Comparison of ENCODE assay signal across 14 cellular contexts in genomic region chr22:37768273-37768672, GRCh38. TPM values are rescaled to one million over a fixed set of nuclear protein-coding genes. Genes with fewer than 3 reads are reported as not detected.
DNase-seq lines count a peak whose midpoint lies in the region; ATAC-seq and TF ChIP-seq lines count a peak whose summit lies in the region.
"Had no signal": no experiment of that assay in that cellular context is flagged by ENCODE, and none has a peak within 500 bp of the region (broad histone marks: within the 10 kb centered on the region; RNA-seq: fewer than 3 reads in every experiment).

No MANE protein-coding gene starts in this region.

- H3K23ac ChIP-seq in IMR-90 (ENCODE audit: low read depth, low read length), result no peak overlapping the region

- POLR2A ChIA-PET in IMR-90 (lab: Charles Lee; ENCODE audit: unreplicated experiment), result no interaction called here

- peaks cover 12% of the 10 kb centered on the region for H3K36me3 ChIP-seq in GM06990 (ENCODE audit: control insufficient read depth, insufficient read depth, low read length)
- H3K36me3 ChIP-seq in IMR-90 (ENCODE audit: control insufficient read depth, insufficient read depth, low read length), result peaks cover 69% of the 10 kb centered on the region
- H3K36me3 ChIP-seq in upper lobe of left lung, result peaks cover 25 to 100% (median 70%) of the 10 kb centered on the region in 4 donors

- H2AK5ac ChIP-seq in IMR-90 (ENCODE audit: low read depth, low read length), result no peak overlapping the region

- no peak overlapping the region for H2BK5ac ChIP-seq in IMR-90 (ENCODE audit: low read depth, low read length, poor library complexity, severe bottlenecking)

- 0 out of 2 replicates have a peak, but pooled peaks have one; percentile 38 for ATAC-seq in IMR-90 (ENCODE audit: low read depth)
- ATAC-seq in upper lobe of left lung (ENCODE audit: low FRiP score in 2 of 2), result no peak
- ATAC-seq: gastrocnemius medialis had no signal

- dilution Hi-C loops in IMR-90 (cut with HindIII; ENCODE audit: low sequenced_read_pairs, unreplicated experiment), result no loop called here

- BruUV-seq in IMR-90 (replicated peaks; lab: Mats Ljungman, UMichigan), result no TSS peak

- H4K8ac ChIP-seq in IMR-90 (ENCODE audit: low read depth in 2 of 2, low read length in 2 of 2), result no peak overlapping the region

- no peak overlapping the region for H3K14ac ChIP-seq in IMR-90 (replicated peaks; ENCODE audit: low read depth, low read length)

- in situ Hi-C loops in IMR-90 (cut with MboI; ENCODE audit: low sequenced_read_pairs), result no loop called here

- H3K4me3 Mint-ChIP-seq in chondrocyte (ENCODE audit: unreplicated experiment) (no peak overlapping the region), neural crest cell (no peak overlapping the region)

- TF ChIP-seq EP300 in upper lobe of left lung (IDR thresholded peaks at IDR 0.05), result no peak

- intact Hi-C loops in IMR-90 (cut with micrococcal nuclease), result no loop called here

- H2BK20ac ChIP-seq in IMR-90 (ENCODE audit: low read depth, low read length), result no peak overlapping the region

- TF ChIP-seq CTCF in GM06990 (IDR thresholded peaks at IDR 0.05; ENCODE audit: insufficient read depth, low read length, poor library complexity, severe bottlenecking), result peak; percentile 38
- TF ChIP-seq CTCF in IMR-90 (conservative IDR thresholded peaks at IDR 0.05; ENCODE audit: low read depth, low read length), result peak; percentile 20; the same call in 1 of the 2 replicates
- peak; percentile 45 for TF ChIP-seq CTCF in chondrocyte (IDR thresholded peaks at IDR 0.05)
- peak; percentile 46 for TF ChIP-seq CTCF in neural crest cell (conservative IDR thresholded peaks at IDR 0.05)
- TF ChIP-seq CTCF in upper lobe of left lung (IDR thresholded peaks at IDR 0.05), result peak in 2 of 6 experiments; percentile 9 to 30

- no peaks in the 10 kb centered on the region for H3K4me1 ChIP-seq in IMR-90 (ENCODE audit: control insufficient read depth, insufficient read depth, low read length)
- no peaks in the 10 kb centered on the region for H3K4me1 ChIP-seq in upper lobe of left lung

- H2BK15ac ChIP-seq in IMR-90 (ENCODE audit: low read depth, low read length), result no peak overlapping the region

- no peak overlapping the region for H3K4me2 ChIP-seq in IMR-90 (ENCODE audit: low read depth, low read length)

- peaks cover 15 to 53% of the 10 kb centered on the region in 2 experiments; a peak in 3 of 4 replicates for H3K79me1 ChIP-seq in IMR-90 (ENCODE audit: low read depth in 1 of 2, low read length in 2 of 2)

- H2AFZ ChIP-seq in IMR-90 (replicated peaks; ENCODE audit: low read length, poor library complexity), result peak overlapping the region; percentile 26

- no peak overlapping the region for H3K18ac ChIP-seq in IMR-90 (ENCODE audit: low read depth, low read length)

- no peak overlapping the region for H4K5ac ChIP-seq in IMR-90 (ENCODE audit: low read depth, low read length)

- H3K56ac ChIP-seq in IMR-90 (ENCODE audit: extremely low read depth, insufficient read depth, low read length), result no peak overlapping the region

- no peak overlapping the region for H4K91ac ChIP-seq in IMR-90 (ENCODE audit: insufficient read depth, low read depth, low read length)

- no peaks in the 10 kb centered on the region for H3K27me3 ChIP-seq in GM06990 (replicated peaks; ENCODE audit: control insufficient read depth, insufficient read depth, low read length)
- no peaks in the 10 kb centered on the region for H3K27me3 ChIP-seq in IMR-90 (ENCODE audit: control insufficient read depth, insufficient read depth, low read length)
- H3K27me3 ChIP-seq in upper lobe of left lung, result no peaks in the 10 kb centered on the region
- H3K27me3 ChIP-seq: gastrocnemius medialis had no signal

- 0 out of 2 replicates have a peak, but pooled peaks have one; percentile 2 for TF ChIP-seq RAD21 in IMR-90 (IDR thresholded peaks at IDR 0.05; ENCODE audit: low read length)

- H2BK120ac ChIP-seq in IMR-90 (ENCODE audit: low read depth, low read length), result no peak overlapping the region

- H3K36me3 Mint-ChIP-seq in chondrocyte (ENCODE audit: low read depth), result peaks cover 21% of the 10 kb centered on the region
- peaks cover 6% of the 10 kb centered on the region for H3K36me3 Mint-ChIP-seq in neural crest cell (ENCODE audit: low read depth)

- no peaks in the 10 kb centered on the region for H3K9me3 ChIP-seq in IMR-90 (ENCODE audit: control insufficient read depth, insufficient read depth, low read length)
- no peaks in the 10 kb centered on the region for H3K9me3 ChIP-seq in upper lobe of left lung
- H3K9me3 ChIP-seq: gastrocnemius medialis had no signal

- H3K9ac ChIP-seq in IMR-90 (ENCODE audit: low read depth, low read length), result no peak overlapping the region

- H3K4me1 Mint-ChIP-seq in chondrocyte (ENCODE audit: low read depth) (no peaks in the 10 kb centered on the region), neural crest cell (no peaks in the 10 kb centered on the region)

- WGBS in IMR-90 (ENCODE audit: extremely low coverage in 2 of 2, insufficient read length in 1 of 2), 2 experiments, result 100% methylated on average over 1 of the region's 3 CpGs; no CpG with 5 or more reads in 1 of the 2 experiments
- 88 to 97% methylated on average over 3 of the region's 3 CpGs for WGBS in upper lobe of left lung, 2 donors

- TF ChIP-seq POLR2A in IMR-90 (IDR thresholded peaks at IDR 0.05; ENCODE audit: low read depth, low read length), result no peak
- TF ChIP-seq POLR2A in upper lobe of left lung (IDR thresholded peaks at IDR 0.05), result no peak

- H3K4ac ChIP-seq in IMR-90 (ENCODE audit: low read depth, low read length), result no peak overlapping the region

- peaks cover 7% of the 10 kb centered on the region for H3K9me1 ChIP-seq in IMR-90 (ENCODE audit: insufficient read depth, low read length)

- no peak overlapping the region for H3K27ac Mint-ChIP-seq in chondrocyte (ENCODE audit: unreplicated experiment)
- H3K27ac Mint-ChIP-seq in neural crest cell (ENCODE audit: unreplicated experiment), result no peak overlapping the region

- H2AK9ac ChIP-seq in IMR-90 (replicated peaks; ENCODE audit: low read depth, low read length, poor library complexity), result peak overlapping the region; percentile 55

- CTCF ChIA-PET in IMR-90 (lab: Yijun Ruan, JAX), result interaction anchor here (0.6 to 1.2 kb wide), 2 partner anchors 12 to 105 kb away, joined by 3 read pairs; no protein-coding TSS in a partner anchor

- H3K4me3 ChIP-seq in GM06990 (replicated peaks; ENCODE audit: low read depth, low read length), result no peak overlapping the region
- H3K4me3 ChIP-seq in IMR-90 (ENCODE audit: insufficient read depth, low read depth, low read length), result no peak overlapping the region
- no peak overlapping the region for H3K4me3 ChIP-seq in upper lobe of left lung
- H3K4me3 ChIP-seq: gastrocnemius medialis had no signal

- H3K27me3 Mint-ChIP-seq in chondrocyte (ENCODE audit: low read depth) (no peaks in the 10 kb centered on the region), neural crest cell (ENCODE audit: low read depth) (no peaks in the 10 kb centered on the region)

- H3K9me3 Mint-ChIP-seq in chondrocyte (ENCODE audit: low read depth) (no peaks in the 10 kb centered on the region), neural crest cell (no peaks in the 10 kb centered on the region)

- H3K27ac ChIP-seq in IMR-90 (ENCODE audit: insufficient read depth, low read length) (no peak overlapping the region), upper lobe of left lung (no peak overlapping the region)
- H3K27ac ChIP-seq: gastrocnemius medialis, HL-60 had no signal

- DNase-seq in GM06990 (ENCODE audit: extremely low read depth, insufficient read length) (no peak), IMR-90 (no peak), chondrocyte (ENCODE audit: low spot score) (no peak), neural crest cell (ENCODE audit: low read depth, low spot score) (no peak), COLO829 (ENCODE audit: low spot score) (no peak), upper lobe of left lung (no peak), SKM-1 treated with dmso at 0.1 percent for 144 hours (lab: John Stamatoyannopoulos, UW; ENCODE audit: unreplicated experiment) (no peak)
- no peak for DNase-seq in stimulated activated CD4-positive, alpha-beta T cell treated with anti-CD3 and anti-CD28 coated beads, Interleukin-15, amount 100 ng/mL, for 24 hours
- DNase-seq: activated gamma-delta T cell treated with Interleukin-2 at 50 U/mL for 16 hours, gastrocnemius medialis, NCI-H1105, NCI-H526 treated with DMSO at 0.1 percent for 48 hours had no signal

- H4K20me1 ChIP-seq in IMR-90 (ENCODE audit: insufficient read depth, low read length), result no peaks in the 10 kb centered on the region

TF ChIP-seq in IMR-90, 13 proteins besides CTCF, POLR2A, EP300 and RAD21 (continues in another document):
- TF ChIP-seq MAFK (IDR thresholded peaks at IDR 0.05; ENCODE audit: low read depth, low read length), result no peak
- TF ChIP-seq NFE2L2 (IDR thresholded peaks at IDR 0.05; ENCODE audit: low read depth, low read length), result no peak
- TF ChIP-seq ELK1 (IDR thresholded peaks at IDR 0.05; ENCODE audit: borderline replicate concordance, low read depth, low read length), result no peak
- TF ChIP-seq CHD1 (IDR thresholded peaks at IDR 0.05; ENCODE audit: low read depth, low read length), result no peak
- TF ChIP-seq CEBPB (IDR thresholded peaks at IDR 0.05; ENCODE audit: low read depth, low read length), result no peak
- no peak for TF ChIP-seq RCOR1 (IDR thresholded peaks at IDR 0.05; ENCODE audit: insufficient replicate concordance, low read length)
- no peak for TF ChIP-seq SMC3 (IDR thresholded peaks at IDR 0.05; ENCODE audit: low read depth, low read length)

RNA-seq across cellular contexts. Expression of gene GCAT, which starts 39.5 kb away (rescaled TPM):
- 25.6 and 32.3 TPM in 2 replicates for total RNA-seq in IMR-90 (2012; rRNA removed)
- polyA plus RNA-seq in IMR-90 (2012; rRNA removed), result 20.6 and 26.2 TPM in 2 replicates
- polyA plus RNA-seq in IMR-90 (2012; cell fraction: cytosol; rRNA removed), result 18.9 and 29.8 TPM in 2 replicates
- polyA plus RNA-seq in IMR-90 (2012; cell fraction: nucleus; rRNA removed; ENCODE audit: low replicate concordance), result 15.8 and 38.2 TPM in 2 replicates
- total RNA-seq in chondrocyte, result 23.1 to 24.8 TPM (median 23.6 TPM) in 3 replicates
- 53.1 and 55.8 TPM in 2 replicates for total RNA-seq in neural crest cell
- total RNA-seq in upper lobe of left lung, result 10 to 100 TPM in 2 of 6 donors, 1 to 10 TPM in 4; 2.7 to 16.7 (median 7.5) TPM

RNA-seq across cellular contexts. Expression of gene GALR3, which starts 54.9 kb away (rescaled TPM):
- total RNA-seq in IMR-90 (2012; rRNA removed), result not detected in 2 replicates
- polyA plus RNA-seq in IMR-90 (2012; rRNA removed), result not detected in 2 replicates
- not detected in 2 replicates for polyA plus RNA-seq in IMR-90 (2012; cell fraction: cytosol; rRNA removed)
- polyA plus RNA-seq in IMR-90 (2012; cell fraction: nucleus; rRNA removed; ENCODE audit: low replicate concordance), result 0.15 TPM in 1 of 2 replicates, not detected in the other
- total RNA-seq in chondrocyte, result 0.37 to 0.41 TPM in 2 of 3 replicates, not detected in the other
- total RNA-seq in neural crest cell, result 0.49 TPM in 1 of 2 replicates, not detected in the other
- total RNA-seq in upper lobe of left lung, result not detected
- total RNA-seq: cerebellum, gastrocnemius medialis had no signal
